31 cellular contexts compared by ENCODE assay signal in the genomic region with DNA sequence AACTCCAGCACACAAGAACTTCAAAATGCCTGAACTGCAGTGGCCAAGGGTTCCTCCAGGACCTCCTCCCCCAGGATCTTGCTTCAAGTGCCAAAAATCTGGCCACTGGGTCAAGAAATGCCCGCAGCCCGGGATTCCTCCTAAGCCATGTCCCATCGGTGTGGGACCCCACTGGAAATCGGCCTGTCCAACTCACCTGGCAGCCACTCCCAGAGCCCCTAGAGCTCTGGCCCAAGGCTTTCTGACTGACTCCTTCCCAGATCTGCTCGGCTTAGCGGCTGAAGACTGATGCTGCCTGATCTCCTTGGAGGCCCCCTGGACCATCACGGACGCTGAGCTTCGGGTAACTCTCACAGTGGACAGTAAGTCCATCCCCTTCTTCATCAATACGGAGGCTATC.
DNase-seq lines count a peak whose midpoint lies in the region; ATAC-seq and FAIRE-seq lines count a peak whose summit lies in the region.
"Had no signal": no experiment of that assay in that cellular context is flagged by ENCODE, and none has a peak within 500 bp of the region (broad histone marks: within the 10 kb centered on the region; RNA-seq: fewer than 3 reads in every experiment).

No MANE protein-coding gene starts in this region.

- no peak overlapping the region for H3K4me3 ChIP-seq in mesenchymal stem cell (ENCODE audit: insufficient read depth in 1 of 2, low read depth in 1 of 2, low read length in 2 of 2)
- no peak overlapping the region for H3K4me3 ChIP-seq in trophoblast cell (ENCODE audit: low read depth, low read length)
- H3K4me3 ChIP-seq: A549; BLaER1; BLaER1 treated with 17β-estradiol and CSF1 and Interleukin-3, amounts not matched to agents 10 nM and 100 nM had no signal

- DNase-seq in mesenchymal stem cell (no peak), trophoblast cell (no peak), GM19239 (ENCODE audit: insufficient read length, low spot score) (no peak)
- DNase-seq: 8988T; ACHN; AML-193; BE2C; C1 segment of cervical spinal cord; Caco-2; Calu3; CD4-positive, alpha-beta memory T cell; CD4-positive, alpha-beta T cell; CD4-positive, CD25-positive, alpha-beta regulatory T cell; CD8-positive, alpha-beta memory T cell; CD8-positive, alpha-beta T cell; COR-L47; DMS 273 treated with DMSO at 0.1 percent for 48 hours; DMS153; DMS53; DMS79; DMS79 treated with DMSO at 0.1 percent for 48 hours; DND-41; EL had no signal

- H3K18ac ChIP-seq in mesenchymal stem cell (ENCODE audit: low read depth in 1 of 2, low read length in 2 of 2): no peak overlapping the region
- no peak overlapping the region for H3K18ac ChIP-seq in trophoblast cell (ENCODE audit: low read length)

- peak overlapping the region; percentile 7 for H2BK15ac ChIP-seq in mesenchymal stem cell (ENCODE audit: low read depth, poor library complexity, severe bottlenecking)

- no peaks in the 10 kb centered on the region for H3K27me3 ChIP-seq in mesenchymal stem cell (ENCODE audit: control insufficient read depth in 1 of 2, insufficient read depth in 1 of 2, low read length in 2 of 2)
- H3K27me3 ChIP-seq in trophoblast cell (ENCODE audit: insufficient read depth, low read length): no peaks in the 10 kb centered on the region
- H3K27me3 ChIP-seq: BE2C; BLaER1; BLaER1 treated with 17β-estradiol and CSF1 and Interleukin-3, amounts not matched to agents 10 nM and 100 nM had no signal

- no peaks in the 10 kb centered on the region for H3K36me3 ChIP-seq in mesenchymal stem cell (ENCODE audit: control insufficient read depth in 1 of 2, insufficient read depth in 2 of 2, low read depth in 1 of 2, low read length in 2 of 2)
- H3K36me3 ChIP-seq in trophoblast cell (ENCODE audit: control insufficient read depth in 1 of 2, insufficient read depth in 2 of 2, low read length in 2 of 2): peaks cover 0 to 4% of the 10 kb centered on the region in 2 experiments
- H3K36me3 ChIP-seq: BE2C; BLaER1; BLaER1 treated with 17β-estradiol and CSF1 and Interleukin-3, amounts not matched to agents 10 nM and 100 nM had no signal

- H3K79me1 ChIP-seq in mesenchymal stem cell (replicated peaks; ENCODE audit: low read length, poor library complexity, severe bottlenecking) (no peaks in the 10 kb centered on the region), trophoblast cell (ENCODE audit: low read length) (peaks cover 2% of the 10 kb centered on the region)

- H3K4me2 ChIP-seq in mesenchymal stem cell (ENCODE audit: low read length, poor library complexity, severe bottlenecking): no peak overlapping the region
- no peak overlapping the region for H3K4me2 ChIP-seq in trophoblast cell (ENCODE audit: low read length)
- H3K4me2 ChIP-seq: A549; BLaER1; BLaER1 treated with 17β-estradiol and CSF1 and Interleukin-3, amounts not matched to agents 10 nM and 100 nM had no signal

- no peak overlapping the region for H2AFZ ChIP-seq in mesenchymal stem cell (ENCODE audit: low read depth, low read length)
- H2AFZ ChIP-seq in trophoblast cell (ENCODE audit: insufficient read depth, low read length, poor library complexity): no peak overlapping the region

- H4K12ac ChIP-seq in trophoblast cell (ENCODE audit: low read depth, low read length): no peak overlapping the region

- H4K91ac ChIP-seq in mesenchymal stem cell (ENCODE audit: low read length) (no peak overlapping the region), trophoblast cell (ENCODE audit: low read depth, low read length) (no peak overlapping the region)

- no peak overlapping the region for H3K14ac ChIP-seq in mesenchymal stem cell (ENCODE audit: low read length in 2 of 2)
- no peak overlapping the region for H3K14ac ChIP-seq in trophoblast cell (ENCODE audit: low read length)

- H3K4me1 ChIP-seq in mesenchymal stem cell (ENCODE audit: control insufficient read depth, insufficient read depth, low read depth, low read length) (no peaks in the 10 kb centered on the region), trophoblast cell (ENCODE audit: control insufficient read depth in 1 of 2, insufficient read depth in 2 of 2, low read length in 2 of 2) (no peaks in the 10 kb centered on the region)
- H3K4me1 ChIP-seq: A549; BE2C; BLaER1; BLaER1 treated with 17β-estradiol and CSF1 and Interleukin-3, amounts not matched to agents 10 nM and 100 nM; Caco-2 had no signal

- no peaks in the 10 kb centered on the region for H3K9me3 ChIP-seq in mesenchymal stem cell (ENCODE audit: control insufficient read depth, low read length)
- H3K9me3 ChIP-seq in trophoblast cell (ENCODE audit: insufficient read depth, low read depth, low read length): peaks cover 2% of the 10 kb centered on the region
- H3K9me3 ChIP-seq: A549, BE2C, BLaER1, Caco-2 had no signal

- 80% methylated on average over 10 of the region's 10 CpGs for WGBS in mesenchymal stem cell
- no CpG with 5 or more reads among the region's 10 CpGs for WGBS in trophoblast cell (ENCODE audit: extremely low coverage, insufficient coverage, insufficient read length)

- FAIRE-seq in GM19239 (lab: Jason Lieb, UNC): no peak
- FAIRE-seq: A204.1, A549, D721Med had no signal

- H3K23ac ChIP-seq in mesenchymal stem cell (ENCODE audit: low read length in 2 of 2) (no peak overlapping the region), trophoblast cell (ENCODE audit: low read length) (no peak overlapping the region)

- H2BK5ac ChIP-seq in mesenchymal stem cell (ENCODE audit: low read depth, low read length, poor library complexity, severe bottlenecking): no peak overlapping the region
- no peak overlapping the region for H2BK5ac ChIP-seq in trophoblast cell (ENCODE audit: low read depth, low read length, poor library complexity)

- H3K27ac ChIP-seq in mesenchymal stem cell (ENCODE audit: low read length, poor library complexity, severe bottlenecking) (no peak overlapping the region), trophoblast cell (ENCODE audit: low read depth, low read length) (no peak overlapping the region)
- H3K27ac ChIP-seq: 22Rv1; A549; BLaER1; BLaER1 treated with 17β-estradiol and CSF1 and Interleukin-3, amounts not matched to agents 10 nM and 100 nM; C4-2B had no signal

- H3K9ac ChIP-seq in mesenchymal stem cell (ENCODE audit: low read length) (no peak overlapping the region), trophoblast cell (ENCODE audit: low read length) (no peak overlapping the region)
- H3K9ac ChIP-seq: BLaER1; BLaER1 treated with 17β-estradiol and CSF1 and Interleukin-3, amounts not matched to agents 10 nM and 100 nM had no signal

- ATAC-seq in activated CD4-positive, CD25-positive, alpha-beta regulatory T cell treated with anti-CD3 and anti-CD28 coated beads, Interleukin-2, amount 50 U/mL, for 24 hours: no peak
- ATAC-seq: A549; CD8-positive, alpha-beta T cell had no signal

- H3K79me2 ChIP-seq in trophoblast cell (ENCODE audit: control insufficient read depth, insufficient read depth, low read length, poor library complexity): no peaks in the 10 kb centered on the region

- H4K8ac ChIP-seq in mesenchymal stem cell (ENCODE audit: low read length) (no peak overlapping the region), trophoblast cell (ENCODE audit: low read depth, low read length) (no peak overlapping the region)

- H2BK120ac ChIP-seq in mesenchymal stem cell (ENCODE audit: low read depth, low read length): no peak overlapping the region
- no peak overlapping the region for H2BK120ac ChIP-seq in trophoblast cell (ENCODE audit: insufficient read depth, low read length, poor library complexity)

- H2AK5ac ChIP-seq in mesenchymal stem cell (ENCODE audit: low read length, severe bottlenecking): no peak overlapping the region
- no peak overlapping the region for H2AK5ac ChIP-seq in trophoblast cell (ENCODE audit: low read length)

- no peak overlapping the region for H3K4ac ChIP-seq in mesenchymal stem cell (ENCODE audit: low read depth in 1 of 2, low read length in 2 of 2)
- H3K4ac ChIP-seq in trophoblast cell (ENCODE audit: low read depth, low read length): peak overlapping the region; percentile 70

- H2BK12ac ChIP-seq in mesenchymal stem cell (ENCODE audit: low read length in 2 of 2) (no peak overlapping the region), trophoblast cell (ENCODE audit: low read length) (no peak overlapping the region)
